Comparison of ENCODE assay signal across 1 cellular context in the genomic region with DNA sequence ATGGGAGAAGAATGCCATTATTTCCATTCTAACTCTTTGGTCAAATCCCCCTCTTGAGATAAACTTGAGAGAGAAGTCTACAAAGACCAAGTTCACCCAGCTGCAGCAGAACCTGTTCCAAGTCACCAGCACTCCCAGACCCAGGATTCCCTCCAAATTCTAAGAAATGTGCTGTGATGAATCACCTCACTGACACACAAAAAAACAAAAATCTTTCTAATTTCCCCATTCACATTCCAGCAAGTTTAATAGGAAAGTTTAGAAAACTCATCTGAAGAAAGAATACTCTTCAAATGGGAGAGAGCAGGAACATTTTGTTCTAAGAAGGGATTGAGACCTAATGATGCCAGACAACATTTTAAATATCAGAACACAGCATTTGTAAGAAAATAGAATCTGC.
TF ChIP-seq lines count a peak whose summit lies in the region.

No MANE protein-coding gene starts in this region.

TF ChIP-seq in HepG2, 621 proteins besides CTCF, POLR2A, EP300 and RAD21 (continued from another document):
- TF ChIP-seq SAFB2 (CRISPR knock-in tag; IDR thresholded peaks at IDR 0.05; ENCODE audit: borderline replicate concordance, low read depth) (no peak), CCDC6 (CRISPR knock-in tag; IDR thresholded peaks at IDR 0.05) (no peak)
